In the genomic region with DNA sequence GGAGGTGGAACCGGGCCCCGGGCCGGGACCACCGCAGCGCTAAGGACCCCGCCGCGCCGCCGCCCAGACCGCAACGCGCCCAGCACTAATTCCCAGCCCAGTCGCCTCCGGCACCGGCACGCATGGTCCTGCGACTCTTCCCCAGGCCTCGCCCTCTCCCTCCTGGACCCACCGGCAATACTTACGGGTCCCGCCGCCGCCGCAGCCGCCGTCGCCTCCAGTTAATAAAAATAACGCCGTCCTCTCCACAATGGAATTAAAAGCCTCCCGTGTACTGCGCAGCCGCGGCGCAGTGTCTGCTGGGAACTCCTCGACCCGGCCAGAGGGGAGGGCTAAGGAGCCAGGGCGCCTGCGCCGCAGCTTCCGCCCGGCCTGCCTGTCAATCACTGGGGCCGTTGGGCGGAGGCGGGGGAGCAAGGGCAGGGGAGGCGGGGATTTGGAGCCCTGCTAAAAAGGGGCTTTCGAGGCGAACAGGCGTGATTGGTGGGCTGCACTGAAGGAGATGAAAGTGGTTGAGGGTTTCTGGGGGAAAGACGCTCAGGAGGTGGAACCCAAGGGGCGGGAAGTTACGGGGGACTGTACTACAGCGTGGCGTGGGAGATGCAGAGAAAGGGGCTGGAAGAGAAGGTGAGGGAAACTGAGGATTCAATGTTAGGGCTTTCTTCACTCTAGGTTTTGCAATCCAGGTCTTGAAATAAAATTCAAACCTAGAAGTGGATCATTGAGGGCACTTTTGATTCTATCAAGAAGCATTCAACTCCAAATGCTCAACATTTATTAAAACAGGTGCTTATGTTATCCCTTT, we compare ENCODE assay signal across 8 cellular contexts. TPM values are rescaled to one million over a fixed set of nuclear protein-coding genes. Genes with fewer than 3 reads are reported as not detected.
A peak's percentile ranks its signal among the peaks of the same experiment; 100 is the strongest.
DNase-seq lines count a peak whose midpoint lies in the region; ATAC-seq and TF ChIP-seq lines count a peak whose summit lies in the region.

A gene with protein sequence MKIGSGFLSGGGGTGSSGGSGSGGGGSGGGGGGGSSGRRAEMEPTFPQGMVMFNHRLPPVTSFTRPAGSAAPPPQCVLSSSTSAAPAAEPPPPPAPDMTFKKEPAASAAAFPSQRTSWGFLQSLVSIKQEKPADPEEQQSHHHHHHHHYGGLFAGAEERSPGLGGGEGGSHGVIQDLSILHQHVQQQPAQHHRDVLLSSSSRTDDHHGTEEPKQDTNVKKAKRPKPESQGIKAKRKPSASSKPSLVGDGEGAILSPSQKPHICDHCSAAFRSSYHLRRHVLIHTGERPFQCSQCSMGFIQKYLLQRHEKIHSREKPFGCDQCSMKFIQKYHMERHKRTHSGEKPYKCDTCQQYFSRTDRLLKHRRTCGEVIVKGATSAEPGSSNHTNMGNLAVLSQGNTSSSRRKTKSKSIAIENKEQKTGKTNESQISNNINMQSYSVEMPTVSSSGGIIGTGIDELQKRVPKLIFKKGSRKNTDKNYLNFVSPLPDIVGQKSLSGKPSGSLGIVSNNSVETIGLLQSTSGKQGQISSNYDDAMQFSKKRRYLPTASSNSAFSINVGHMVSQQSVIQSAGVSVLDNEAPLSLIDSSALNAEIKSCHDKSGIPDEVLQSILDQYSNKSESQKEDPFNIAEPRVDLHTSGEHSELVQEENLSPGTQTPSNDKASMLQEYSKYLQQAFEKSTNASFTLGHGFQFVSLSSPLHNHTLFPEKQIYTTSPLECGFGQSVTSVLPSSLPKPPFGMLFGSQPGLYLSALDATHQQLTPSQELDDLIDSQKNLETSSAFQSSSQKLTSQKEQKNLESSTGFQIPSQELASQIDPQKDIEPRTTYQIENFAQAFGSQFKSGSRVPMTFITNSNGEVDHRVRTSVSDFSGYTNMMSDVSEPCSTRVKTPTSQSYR (minus strand): TSS at position 276 of the 805 bp plus-strand sequence. CDS start 331 bp downstream, outside the sequence.

- H3K27me3 ChIP-seq in ACC112 (ENCODE audit: insufficient read depth, low read length) = no peaks in the 10 kb centered on the region
- H3K27me3 ChIP-seq in brain microvascular endothelial cell (replicated peaks) = no peaks in the 10 kb centered on the region
- H3K27me3 ChIP-seq in iPS DF 6.9 (ENCODE audit: control insufficient read depth, insufficient read depth, low read length) = no peaks in the 10 kb centered on the region
- no peaks in the 10 kb centered on the region for H3K27me3 ChIP-seq in gastrocnemius medialis

- peaks cover 49% of the 10 kb centered on the region for H3K4me1 ChIP-seq in ACC112 (ENCODE audit: control insufficient read depth, insufficient read depth, low read length, unreplicated experiment)
- 0 out of 2 replicates have a peak, but pooled peaks cover 3% of the 10 kb centered on the region for H3K4me1 ChIP-seq in iPS DF 6.9 (ENCODE audit: control insufficient read depth, insufficient read depth, low read length)
- peaks cover 45 to 51% of the 10 kb centered on the region in 2 donors for H3K4me1 ChIP-seq in gastrocnemius medialis

- H3K4me3 ChIP-seq in ACC112 (ENCODE audit: low read depth, low read length) = peak within 1 kb of the TSS; percentile 97
- peak within 1 kb of the TSS; percentile 90 for H3K4me3 ChIP-seq in brain microvascular endothelial cell (ENCODE audit: low read depth, low read length)
- H3K4me3 ChIP-seq in iPS DF 6.9 (ENCODE audit: low read length) = peak within 1 kb of the TSS; percentile 98
- H3K4me3 ChIP-seq in gastrocnemius medialis = peak within 1 kb of the TSS; percentile 87 to 96 (median 95)

- H2AFZ ChIP-seq in ACC112 (ENCODE audit: low read length, unreplicated experiment) = peak within 1 kb of the TSS; percentile 99

- TF ChIP-seq CTCF in brain microvascular endothelial cell (IDR thresholded peaks at IDR 0.05; ENCODE audit: low read depth, low read length, missing control alignments) (no peak), gastrocnemius medialis (IDR thresholded peaks at IDR 0.05 in 4 of 5, conservative IDR thresholded peaks at IDR 0.05 in 1 of 5) (no peak)

- in situ Hi-C loops in brain microvascular endothelial cell (cut with HindIII; ENCODE audit: low pct_ligation_motif_present, low sequenced_read_pairs) (no loop called here), gastrocnemius medialis (cut with MboI; ENCODE audit: low sequenced_read_pairs in 4 of 4) (no loop called here)

- peak; percentile 97 for DNase-seq in NCI-H2171 (lab: John Stamatoyannopoulos, UW)
- DNase-seq in UCSD-AML1 (lab: John Stamatoyannopoulos, UW; ENCODE audit: unreplicated experiment) = peak; percentile 94
- peak; percentile 88 for DNase-seq in brain microvascular endothelial cell
- peak; percentile 94 for DNase-seq in iPS DF 6.9 (ENCODE audit: low read depth, low spot score)
- peak; percentile 86 to 92 for DNase-seq in gastrocnemius medialis

- H3K79me2 ChIP-seq in ACC112 (ENCODE audit: control insufficient read depth, insufficient read depth, low read length, unreplicated experiment) = peaks cover 47% of the 10 kb centered on the region

- intact Hi-C loops in gastrocnemius medialis (cut with DNase I; ENCODE audit: low total_unique reads) = loop anchor here (2.0 to 5.0 kb wide), 2 partner anchors 212 to 225 kb away; a partner anchor contains a TSS

- H3K27ac ChIP-seq in ACC112 (ENCODE audit: low read depth, low read length) (peak within 1 kb of the TSS; percentile 53), brain microvascular endothelial cell (peak within 1 kb of the TSS; percentile 98), iPS DF 6.9 (ENCODE audit: low read length) (no peak within 1 kb of the TSS), gastrocnemius medialis (peak within 1 kb of the TSS; percentile 90 to 96 (median 95))

- ATAC-seq in GM18868 (IDR thresholded peaks at IDR 0.05; ENCODE audit: unreplicated experiment) = peak; percentile 95
- peak; percentile 97 for ATAC-seq in HG03103 (IDR thresholded peaks at IDR 0.05; ENCODE audit: low read depth, unreplicated experiment)
- ATAC-seq in gastrocnemius medialis = peak; percentile 96

- no peaks in the 10 kb centered on the region for H3K9me3 ChIP-seq in iPS DF 6.9 (ENCODE audit: control insufficient read depth, insufficient read depth, low read length)
- H3K9me3 ChIP-seq in gastrocnemius medialis = no peaks in the 10 kb centered on the region

- H3K36me3 ChIP-seq in ACC112 (ENCODE audit: insufficient read depth, low read length) (peaks cover 30% of the 10 kb centered on the region), brain microvascular endothelial cell (replicated peaks) (peaks cover 27% of the 10 kb centered on the region), iPS DF 6.9 (ENCODE audit: control insufficient read depth, insufficient read depth, low read length) (peaks cover 14% of the 10 kb centered on the region; the same call in 1 of the 2 replicates), gastrocnemius medialis (peaks cover 0 to 4% of the 10 kb centered on the region in 2 donors)

- peak; percentile 76 to 80 for TF ChIP-seq POLR2A in gastrocnemius medialis (IDR thresholded peaks at IDR 0.05)

- no CpG with 5 or more reads among the region's 54 CpGs for WGBS in iPS DF 6.9 (ENCODE audit: insufficient coverage, insufficient read length)

RNA-seq across cellular contexts. Expression of the gene that starts here (rescaled TPM):
- total RNA-seq in gastrocnemius medialis = 10 to 100 TPM in 2 of 4 donors, 1 to 10 TPM in 2; 4.9 to 12.4 (median 9.8) TPM
